ENCODE assay signal across 8 cellular contexts in genomic region chr19:39401549-39402416, GRCh38. TPM values are rescaled to one million over a fixed set of nuclear protein-coding genes. Genes with fewer than 3 reads are reported as not detected.
DNase-seq lines count a peak whose midpoint lies in the region; ATAC-seq, FAIRE-seq and TF ChIP-seq lines count a peak whose summit lies in the region.

No MANE protein-coding gene starts in this region.

- TF ChIP-seq CTCF in fibroblast of pulmonary artery (IDR thresholded peaks at IDR 0.05; ENCODE audit: low read length, missing control alignments) (no peak), pancreas (IDR thresholded peaks at IDR 0.05) (no peak), upper lobe of left lung (IDR thresholded peaks at IDR 0.05) (peak in 1 of 6 experiments; percentile 3)

- peak overlapping the region; percentile 89 to 95 (median 92) for H3K27ac ChIP-seq in pancreas
- peak overlapping the region; percentile 99 to 100 (median 100) for H3K27ac ChIP-seq in upper lobe of left lung

- 50% methylated on average over 27 of the region's 27 CpGs for WGBS in pancreas, 2 donors
- WGBS in upper lobe of left lung, 2 donors, result 55 to 62% methylated on average over 13 to 25 of the region's 27 CpGs

- DNase-seq in NOMO-1 treated with DMSO at 0.1 percent for 48 hours (lab: John Stamatoyannopoulos, UW; ENCODE audit: unreplicated experiment), result peak; percentile 7
- peak; percentile 74 for DNase-seq in activated T-cell treated with anti-CD3 and anti-CD28 coated beads, Interleukin-2, amount 50 U/mL, for 4 hours
- peak; percentile 70 for DNase-seq in fibroblast of pulmonary artery (ENCODE audit: low read depth)
- peak in 3 of 6 donors; percentile 60 to 72 (median 69) for DNase-seq in pancreas
- DNase-seq in upper lobe of left lung, result peak in 1 of 2 donors; percentile 85
- DNase-seq in NCI-H526 treated with DMSO at 0.1 percent for 48 hours (lab: John Stamatoyannopoulos, UW), result no peak

- peaks cover 6 to 29% (median 15%) of the 10 kb centered on the region in 3 donors for H3K4me1 ChIP-seq in pancreas
- peaks cover 60 to 86% (median 71%) of the 10 kb centered on the region in 4 donors for H3K4me1 ChIP-seq in upper lobe of left lung

- H3K9me3 ChIP-seq in pancreas, result no peaks in the 10 kb centered on the region
- H3K9me3 ChIP-seq in upper lobe of left lung, result no peaks in the 10 kb centered on the region

- peaks cover 2% of the 10 kb centered on the region for H3K36me3 Mint-ChIP-seq in activated T-cell treated with anti-CD3 and anti-CD28 coated beads, Interleukin-2, amount 50 U/mL, for 4 hours (ENCODE audit: insufficient read depth)

- H3K27me3 ChIP-seq in pancreas (no peaks in the 10 kb centered on the region), upper lobe of left lung (no peaks in the 10 kb centered on the region)

- TF ChIP-seq EP300 in upper lobe of left lung (IDR thresholded peaks at IDR 0.05), result peak in 3 of 4 donors; percentile 18 to 74 (median 62)

- H3K4me3 Mint-ChIP-seq in activated T-cell treated with anti-CD3 and anti-CD28 coated beads, Interleukin-2, amount 50 U/mL, for 4 hours, result peak overlapping the region; percentile 83

- H3K4me3 ChIP-seq in fibroblast of pulmonary artery (replicated peaks; ENCODE audit: low read depth, low read length), result no peak overlapping the region
- peak overlapping the region in 2 of 4 donors; percentile 40 to 44 for H3K4me3 ChIP-seq in pancreas
- peak overlapping the region in 3 of 4 donors; percentile 47 to 53 (median 51) for H3K4me3 ChIP-seq in upper lobe of left lung

- peak in 2 of 4 donors; percentile 31 to 87 for TF ChIP-seq POLR2A in upper lobe of left lung (IDR thresholded peaks at IDR 0.05)

- H3K4me1 Mint-ChIP-seq in activated T-cell treated with anti-CD3 and anti-CD28 coated beads, Interleukin-2, amount 50 U/mL, for 4 hours (ENCODE audit: low read depth), result peaks cover 76% of the 10 kb centered on the region

- no peaks in the 10 kb centered on the region for H3K36me3 ChIP-seq in pancreas
- peaks cover 0 to 9% (median 2%) of the 10 kb centered on the region in 4 donors for H3K36me3 ChIP-seq in upper lobe of left lung

- intact Hi-C loops in pancreas (cut with DNase I), result no loop called here

- no peaks in the 10 kb centered on the region for H3K27me3 Mint-ChIP-seq in activated T-cell treated with anti-CD3 and anti-CD28 coated beads, Interleukin-2, amount 50 U/mL, for 4 hours (ENCODE audit: low read depth)

- no peaks in the 10 kb centered on the region for H3K9me3 Mint-ChIP-seq in activated T-cell treated with anti-CD3 and anti-CD28 coated beads, Interleukin-2, amount 50 U/mL, for 4 hours

- ATAC-seq in GM19452 (IDR thresholded peaks at IDR 0.05; ENCODE audit: unreplicated experiment) (peak; percentile 21), pancreas (peak in 1 of 4 donors; percentile 1), upper lobe of left lung (ENCODE audit: low FRiP score in 2 of 2) (no peak), GM18873 (IDR thresholded peaks at IDR 0.05; ENCODE audit: low FRiP score, unreplicated experiment) (no peak)
- peak; percentile 56 to 66 for ATAC-seq in activated T-cell treated with anti-CD3 and anti-CD28 coated beads, Interleukin-2, amount 50 U/mL, for 4 hours

- FAIRE-seq in pancreas (lab: Jason Lieb, UNC), result no peak

RNA-seq across cellular contexts. Expression of gene ZFP36, which starts 4.9 kb away (rescaled TPM):
- 10 to 100 TPM; 39.5 to 50.8 (median 43.7) TPM for total RNA-seq in activated T-cell treated with anti-CD3 and anti-CD28 coated beads, Interleukin-2, amount 50 U/mL, for 4 hours
- 10 to 100 TPM; 20.2 to 45.6 (median 31.9) TPM for total RNA-seq in pancreas
- 100 to 1,000 TPM; 104 to 151 TPM for polyA plus RNA-seq in pancreas
- 100 to 1,000 TPM; 195 to 525 (median 238) TPM for total RNA-seq in upper lobe of left lung

RNA-seq across cellular contexts. Expression of gene MED29, which starts 10.6 kb away (rescaled TPM):
- 10 to 100 TPM; 39.5 to 43.1 (median 39.7) TPM for total RNA-seq in activated T-cell treated with anti-CD3 and anti-CD28 coated beads, Interleukin-2, amount 50 U/mL, for 4 hours
- 10 to 100 TPM; 15.2 to 23.9 (median 17.5) TPM for total RNA-seq in pancreas
- polyA plus RNA-seq in pancreas, result 10 to 100 TPM; 13.2 to 21.0 TPM
- 10 to 100 TPM; 18.9 to 51.1 (median 33.7) TPM for total RNA-seq in upper lobe of left lung

RNA-seq across cellular contexts. Expression of gene PLEKHG2, which starts 10.7 kb away (rescaled TPM):
- total RNA-seq in activated T-cell treated with anti-CD3 and anti-CD28 coated beads, Interleukin-2, amount 50 U/mL, for 4 hours, result 10 to 100 TPM; 22.0 to 23.7 (median 22.0) TPM
- total RNA-seq in pancreas (10 to 100 TPM in 1 of 6 donors, 1 to 10 TPM in 5; 3.1 to 15.0 (median 7.8) TPM), upper lobe of left lung (10 to 100 TPM; 15.8 to 48.1 (median 29.0) TPM)
- 10 to 100 TPM in 1 of 2 donors, 1 to 10 TPM in 1; 6.8 to 12.8 TPM for polyA plus RNA-seq in pancreas

RNA-seq across cellular contexts. Expression of gene PAF1, which starts 10.9 kb away (rescaled TPM):
- 10 to 100 TPM; 48.0 to 50.8 (median 50.2) TPM for total RNA-seq in activated T-cell treated with anti-CD3 and anti-CD28 coated beads, Interleukin-2, amount 50 U/mL, for 4 hours
- total RNA-seq in pancreas, result 10 to 100 TPM; 11.3 to 17.7 (median 14.6) TPM
- polyA plus RNA-seq in pancreas, result 10 to 100 TPM; 28.1 to 41.1 TPM
- total RNA-seq in upper lobe of left lung, result 10 to 100 TPM; 28.6 to 48.0 (median 35.4) TPM

RNA-seq across cellular contexts. Expression of gene RPS16, which starts 34.0 kb away (rescaled TPM):
- total RNA-seq in activated T-cell treated with anti-CD3 and anti-CD28 coated beads, Interleukin-2, amount 50 U/mL, for 4 hours, result 1,000 to 10,000 TPM; 3,250 to 3,505 (median 3,474) TPM
- total RNA-seq in pancreas, result 1,000 to 10,000 TPM in 5 of 6 donors, 100 to 1,000 TPM in 1; 920 to 1,759 (median 1,167) TPM
- polyA plus RNA-seq in pancreas, result 1,000 to 10,000 TPM; 1,276 to 1,384 TPM
- total RNA-seq in upper lobe of left lung, result 1,000 to 10,000 TPM in 4 of 6 donors, 100 to 1,000 TPM in 2; 634 to 2,303 (median 1,625) TPM

Comparison
In these comparisons a context has a peak if more than half of its experiments do, and no peak if none do; other contexts are left out.
1. ATAC-seq: peak in GM19452 (single experiment) and activated T-cell treated with anti-CD3 and anti-CD28 coated beads, Interleukin-2, amount 50 U/mL, for 4 hours (2 of 2); none in upper lobe of left lung (0 of 2) and GM18873 (single experiment).